In the genomic region with DNA sequence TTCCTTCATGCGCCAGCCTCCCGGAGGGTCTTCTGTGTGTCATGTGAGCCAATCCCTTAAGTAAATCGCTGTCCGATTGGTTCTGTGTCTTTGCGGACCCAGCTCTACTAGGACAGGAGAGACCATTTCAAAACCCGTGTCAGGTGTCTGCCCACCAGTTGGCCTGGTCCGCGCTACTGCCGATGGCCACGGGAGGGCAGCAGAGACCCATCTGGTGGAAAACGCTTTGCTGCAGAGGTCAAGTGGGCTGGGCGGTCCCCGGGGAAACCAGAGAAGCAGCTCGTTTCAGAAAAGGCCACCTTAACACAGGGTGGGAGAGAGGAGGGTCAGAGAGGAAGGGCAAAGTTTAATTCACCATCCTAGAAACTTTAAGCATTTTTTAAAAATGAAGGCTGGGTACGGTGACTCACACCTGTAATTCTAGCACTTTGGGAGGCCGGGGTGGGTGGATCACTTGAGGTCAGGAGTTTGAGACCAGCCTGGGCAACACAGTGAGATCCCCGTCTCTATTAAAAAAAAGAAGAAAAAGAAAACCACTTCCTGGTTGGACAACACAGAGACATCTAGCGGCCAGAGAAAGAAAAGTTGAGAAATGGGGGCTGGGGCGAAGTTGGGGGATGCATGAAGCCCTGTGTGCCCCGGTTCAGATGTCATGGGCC, we compare ENCODE assay signal across 1 cellular context.
A peak's percentile ranks its signal among the peaks of the same experiment; 100 is the strongest.
TF ChIP-seq lines count a peak whose summit lies in the region.

No MANE protein-coding gene starts in this region.

TF ChIP-seq in HepG2, 621 proteins besides CTCF, POLR2A, EP300 and RAD21 (continued from another document and continues in another):
- TF ChIP-seq, protein P1, sequence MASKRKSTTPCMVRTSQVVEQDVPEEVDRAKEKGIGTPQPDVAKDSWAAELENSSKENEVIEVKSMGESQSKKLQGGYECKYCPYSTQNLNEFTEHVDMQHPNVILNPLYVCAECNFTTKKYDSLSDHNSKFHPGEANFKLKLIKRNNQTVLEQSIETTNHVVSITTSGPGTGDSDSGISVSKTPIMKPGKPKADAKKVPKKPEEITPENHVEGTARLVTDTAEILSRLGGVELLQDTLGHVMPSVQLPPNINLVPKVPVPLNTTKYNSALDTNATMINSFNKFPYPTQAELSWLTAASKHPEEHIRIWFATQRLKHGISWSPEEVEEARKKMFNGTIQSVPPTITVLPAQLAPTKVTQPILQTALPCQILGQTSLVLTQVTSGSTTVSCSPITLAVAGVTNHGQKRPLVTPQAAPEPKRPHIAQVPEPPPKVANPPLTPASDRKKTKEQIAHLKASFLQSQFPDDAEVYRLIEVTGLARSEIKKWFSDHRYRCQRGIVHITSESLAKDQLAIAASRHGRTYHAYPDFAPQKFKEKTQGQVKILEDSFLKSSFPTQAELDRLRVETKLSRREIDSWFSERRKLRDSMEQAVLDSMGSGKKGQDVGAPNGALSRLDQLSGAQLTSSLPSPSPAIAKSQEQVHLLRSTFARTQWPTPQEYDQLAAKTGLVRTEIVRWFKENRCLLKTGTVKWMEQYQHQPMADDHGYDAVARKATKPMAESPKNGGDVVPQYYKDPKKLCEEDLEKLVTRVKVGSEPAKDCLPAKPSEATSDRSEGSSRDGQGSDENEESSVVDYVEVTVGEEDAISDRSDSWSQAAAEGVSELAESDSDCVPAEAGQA (IDR thresholded peaks at IDR 0.05; ENCODE audit: low read depth), result 0 out of 2 replicates have a peak, but pooled peaks have one; percentile 13
- TF ChIP-seq, protein P1 (CRISPR knock-in tag; IDR thresholded peaks at IDR 0.05; ENCODE audit: borderline replicate concordance), result no peak
- TF ChIP-seq, protein P2, sequence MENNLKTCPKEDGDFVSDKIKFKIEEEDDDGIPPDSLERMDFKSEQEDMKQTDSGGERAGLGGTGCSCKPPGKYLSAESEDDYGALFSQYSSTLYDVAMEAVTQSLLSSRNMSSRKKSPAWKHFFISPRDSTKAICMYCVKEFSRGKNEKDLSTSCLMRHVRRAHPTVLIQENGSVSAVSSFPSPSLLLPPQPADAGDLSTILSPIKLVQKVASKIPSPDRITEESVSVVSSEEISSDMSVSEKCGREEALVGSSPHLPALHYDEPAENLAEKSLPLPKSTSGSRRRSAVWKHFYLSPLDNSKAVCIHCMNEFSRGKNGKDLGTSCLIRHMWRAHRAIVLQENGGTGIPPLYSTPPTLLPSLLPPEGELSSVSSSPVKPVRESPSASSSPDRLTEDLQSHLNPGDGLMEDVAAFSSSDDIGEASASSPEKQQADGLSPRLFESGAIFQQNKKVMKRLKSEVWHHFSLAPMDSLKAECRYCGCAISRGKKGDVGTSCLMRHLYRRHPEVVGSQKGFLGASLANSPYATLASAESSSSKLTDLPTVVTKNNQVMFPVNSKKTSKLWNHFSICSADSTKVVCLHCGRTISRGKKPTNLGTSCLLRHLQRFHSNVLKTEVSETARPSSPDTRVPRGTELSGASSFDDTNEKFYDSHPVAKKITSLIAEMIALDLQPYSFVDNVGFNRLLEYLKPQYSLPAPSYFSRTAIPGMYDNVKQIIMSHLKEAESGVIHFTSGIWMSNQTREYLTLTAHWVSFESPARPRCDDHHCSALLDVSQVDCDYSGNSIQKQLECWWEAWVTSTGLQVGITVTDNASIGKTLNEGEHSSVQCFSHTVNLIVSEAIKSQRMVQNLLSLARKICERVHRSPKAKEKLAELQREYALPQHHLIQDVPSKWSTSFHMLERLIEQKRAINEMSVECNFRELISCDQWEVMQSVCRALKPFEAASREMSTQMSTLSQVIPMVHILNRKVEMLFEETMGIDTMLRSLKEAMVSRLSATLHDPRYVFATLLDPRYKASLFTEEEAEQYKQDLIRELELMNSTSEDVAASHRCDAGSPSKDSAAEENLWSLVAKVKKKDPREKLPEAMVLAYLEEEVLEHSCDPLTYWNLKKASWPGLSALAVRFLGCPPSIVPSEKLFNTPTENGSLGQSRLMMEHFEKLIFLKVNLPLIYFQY (CRISPR knock-in tag; IDR thresholded peaks at IDR 0.05; ENCODE audit: borderline replicate concordance), result peak; percentile 90; the same call in 1 of the 2 replicates
- TF ChIP-seq SALL1 (CRISPR knock-in tag; IDR thresholded peaks at IDR 0.05) (peak; percentile 82), MAF1 (CRISPR knock-in tag; IDR thresholded peaks at IDR 0.05; ENCODE audit: borderline replicate concordance) (no peak), ZNF775 (CRISPR knock-in tag; IDR thresholded peaks at IDR 0.05; ENCODE audit: borderline replicate concordance) (peak; percentile 55; the same call in 1 of the 2 replicates), ZNF44 (CRISPR knock-in tag; IDR thresholded peaks at IDR 0.05) (0 out of 2 replicates have a peak, but pooled peaks have one; percentile 52), ZNF883 (CRISPR knock-in tag; IDR thresholded peaks at IDR 0.05; ENCODE audit: not compliant biosample characterization) (peak; percentile 62), HNRNPUL1 (IDR thresholded peaks at IDR 0.05; ENCODE audit: low read depth, low read length) (no peak), ZNF496 (CRISPR knock-in tag; IDR thresholded peaks at IDR 0.05; ENCODE audit: insufficient replicate concordance) (no peak), LCORL (IDR thresholded peaks at IDR 0.05) (no peak), LCORL (CRISPR knock-in tag; IDR thresholded peaks at IDR 0.05) (peak; percentile 94), PHF5A (CRISPR knock-in tag; IDR thresholded peaks at IDR 0.05; ENCODE audit: low read depth, unreplicated experiment) (no peak), ZNF274 (CRISPR knock-in tag; IDR thresholded peaks at IDR 0.05) (peak; percentile 60; the same call in 1 of the 2 replicates), ATF7 (IDR thresholded peaks at IDR 0.05) (no peak), ATF7 (CRISPR knock-in tag; IDR thresholded peaks at IDR 0.05) (no peak), NAIF1 (CRISPR knock-in tag; IDR thresholded peaks at IDR 0.05; ENCODE audit: borderline replicate concordance) (peak; percentile 75; the same call in 1 of the 2 replicates), FOXA3 (CRISPR knock-in tag; IDR thresholded peaks at IDR 0.05) (peak; percentile 41; the same call in 1 of the 2 replicates), TAF1 (CRISPR knock-in tag; IDR thresholded peaks at IDR 0.05) (no peak), SMARCC2 (IDR thresholded peaks at IDR 0.05) (no peak), NONO (IDR thresholded peaks at IDR 0.05) (no peak), NONO (CRISPR knock-in tag; conservative IDR thresholded peaks at IDR 0.05) (peak; percentile 49; the same call in 1 of the 2 replicates), MAZ (IDR thresholded peaks at IDR 0.05; ENCODE audit: borderline replicate concordance, low read depth, low read length) (peak; percentile 59; the same call in 1 of the 2 replicates), MAZ (CRISPR knock-in tag; IDR thresholded peaks at IDR 0.05; ENCODE audit: low read depth) (peak; percentile 75), NFATC3 (CRISPR knock-in tag; IDR thresholded peaks at IDR 0.05) (no peak), STAG1 (CRISPR knock-in tag; IDR thresholded peaks at IDR 0.05) (peak; percentile 100)
- TF ChIP-seq, protein P3, sequence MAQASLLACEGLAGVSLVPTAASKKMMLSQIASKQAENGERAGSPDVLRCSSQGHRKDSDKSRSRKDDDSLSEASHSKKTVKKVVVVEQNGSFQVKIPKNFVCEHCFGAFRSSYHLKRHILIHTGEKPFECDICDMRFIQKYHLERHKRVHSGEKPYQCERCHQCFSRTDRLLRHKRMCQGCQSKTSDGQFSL (CRISPR knock-in tag; IDR thresholded peaks at IDR 0.05), result 0 out of 2 replicates have a peak, but pooled peaks have one; percentile 61
- TF ChIP-seq, protein P4, sequence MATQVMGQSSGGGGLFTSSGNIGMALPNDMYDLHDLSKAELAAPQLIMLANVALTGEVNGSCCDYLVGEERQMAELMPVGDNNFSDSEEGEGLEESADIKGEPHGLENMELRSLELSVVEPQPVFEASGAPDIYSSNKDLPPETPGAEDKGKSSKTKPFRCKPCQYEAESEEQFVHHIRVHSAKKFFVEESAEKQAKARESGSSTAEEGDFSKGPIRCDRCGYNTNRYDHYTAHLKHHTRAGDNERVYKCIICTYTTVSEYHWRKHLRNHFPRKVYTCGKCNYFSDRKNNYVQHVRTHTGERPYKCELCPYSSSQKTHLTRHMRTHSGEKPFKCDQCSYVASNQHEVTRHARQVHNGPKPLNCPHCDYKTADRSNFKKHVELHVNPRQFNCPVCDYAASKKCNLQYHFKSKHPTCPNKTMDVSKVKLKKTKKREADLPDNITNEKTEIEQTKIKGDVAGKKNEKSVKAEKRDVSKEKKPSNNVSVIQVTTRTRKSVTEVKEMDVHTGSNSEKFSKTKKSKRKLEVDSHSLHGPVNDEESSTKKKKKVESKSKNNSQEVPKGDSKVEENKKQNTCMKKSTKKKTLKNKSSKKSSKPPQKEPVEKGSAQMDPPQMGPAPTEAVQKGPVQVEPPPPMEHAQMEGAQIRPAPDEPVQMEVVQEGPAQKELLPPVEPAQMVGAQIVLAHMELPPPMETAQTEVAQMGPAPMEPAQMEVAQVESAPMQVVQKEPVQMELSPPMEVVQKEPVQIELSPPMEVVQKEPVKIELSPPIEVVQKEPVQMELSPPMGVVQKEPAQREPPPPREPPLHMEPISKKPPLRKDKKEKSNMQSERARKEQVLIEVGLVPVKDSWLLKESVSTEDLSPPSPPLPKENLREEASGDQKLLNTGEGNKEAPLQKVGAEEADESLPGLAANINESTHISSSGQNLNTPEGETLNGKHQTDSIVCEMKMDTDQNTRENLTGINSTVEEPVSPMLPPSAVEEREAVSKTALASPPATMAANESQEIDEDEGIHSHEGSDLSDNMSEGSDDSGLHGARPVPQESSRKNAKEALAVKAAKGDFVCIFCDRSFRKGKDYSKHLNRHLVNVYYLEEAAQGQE (IDR thresholded peaks at IDR 0.05; ENCODE audit: borderline replicate concordance in 1 of 2, low read depth in 1 of 2, low read length in 2 of 2), result 0 out of 4 replicates have a peak, but pooled peaks of 1 of the 2 experiments have one; percentile 13
- TF ChIP-seq, protein P5, sequence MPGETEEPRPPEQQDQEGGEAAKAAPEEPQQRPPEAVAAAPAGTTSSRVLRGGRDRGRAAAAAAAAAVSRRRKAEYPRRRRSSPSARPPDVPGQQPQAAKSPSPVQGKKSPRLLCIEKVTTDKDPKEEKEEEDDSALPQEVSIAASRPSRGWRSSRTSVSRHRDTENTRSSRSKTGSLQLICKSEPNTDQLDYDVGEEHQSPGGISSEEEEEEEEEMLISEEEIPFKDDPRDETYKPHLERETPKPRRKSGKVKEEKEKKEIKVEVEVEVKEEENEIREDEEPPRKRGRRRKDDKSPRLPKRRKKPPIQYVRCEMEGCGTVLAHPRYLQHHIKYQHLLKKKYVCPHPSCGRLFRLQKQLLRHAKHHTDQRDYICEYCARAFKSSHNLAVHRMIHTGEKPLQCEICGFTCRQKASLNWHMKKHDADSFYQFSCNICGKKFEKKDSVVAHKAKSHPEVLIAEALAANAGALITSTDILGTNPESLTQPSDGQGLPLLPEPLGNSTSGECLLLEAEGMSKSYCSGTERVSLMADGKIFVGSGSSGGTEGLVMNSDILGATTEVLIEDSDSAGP (CRISPR knock-in tag; IDR thresholded peaks at IDR 0.05; ENCODE audit: borderline replicate concordance), result peak; percentile 75
- TF ChIP-seq, protein P6, sequence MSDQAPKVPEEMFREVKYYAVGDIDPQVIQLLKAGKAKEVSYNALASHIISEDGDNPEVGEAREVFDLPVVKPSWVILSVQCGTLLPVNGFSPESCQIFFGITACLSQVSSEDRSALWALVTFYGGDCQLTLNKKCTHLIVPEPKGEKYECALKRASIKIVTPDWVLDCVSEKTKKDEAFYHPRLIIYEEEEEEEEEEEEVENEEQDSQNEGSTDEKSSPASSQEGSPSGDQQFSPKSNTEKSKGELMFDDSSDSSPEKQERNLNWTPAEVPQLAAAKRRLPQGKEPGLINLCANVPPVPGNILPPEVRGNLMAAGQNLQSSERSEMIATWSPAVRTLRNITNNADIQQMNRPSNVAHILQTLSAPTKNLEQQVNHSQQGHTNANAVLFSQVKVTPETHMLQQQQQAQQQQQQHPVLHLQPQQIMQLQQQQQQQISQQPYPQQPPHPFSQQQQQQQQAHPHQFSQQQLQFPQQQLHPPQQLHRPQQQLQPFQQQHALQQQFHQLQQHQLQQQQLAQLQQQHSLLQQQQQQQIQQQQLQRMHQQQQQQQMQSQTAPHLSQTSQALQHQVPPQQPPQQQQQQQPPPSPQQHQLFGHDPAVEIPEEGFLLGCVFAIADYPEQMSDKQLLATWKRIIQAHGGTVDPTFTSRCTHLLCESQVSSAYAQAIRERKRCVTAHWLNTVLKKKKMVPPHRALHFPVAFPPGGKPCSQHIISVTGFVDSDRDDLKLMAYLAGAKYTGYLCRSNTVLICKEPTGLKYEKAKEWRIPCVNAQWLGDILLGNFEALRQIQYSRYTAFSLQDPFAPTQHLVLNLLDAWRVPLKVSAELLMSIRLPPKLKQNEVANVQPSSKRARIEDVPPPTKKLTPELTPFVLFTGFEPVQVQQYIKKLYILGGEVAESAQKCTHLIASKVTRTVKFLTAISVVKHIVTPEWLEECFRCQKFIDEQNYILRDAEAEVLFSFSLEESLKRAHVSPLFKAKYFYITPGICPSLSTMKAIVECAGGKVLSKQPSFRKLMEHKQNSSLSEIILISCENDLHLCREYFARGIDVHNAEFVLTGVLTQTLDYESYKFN (CRISPR knock-in tag; conservative IDR thresholded peaks at IDR 0.05), result peak; percentile 68
- TF ChIP-seq, protein P7, sequence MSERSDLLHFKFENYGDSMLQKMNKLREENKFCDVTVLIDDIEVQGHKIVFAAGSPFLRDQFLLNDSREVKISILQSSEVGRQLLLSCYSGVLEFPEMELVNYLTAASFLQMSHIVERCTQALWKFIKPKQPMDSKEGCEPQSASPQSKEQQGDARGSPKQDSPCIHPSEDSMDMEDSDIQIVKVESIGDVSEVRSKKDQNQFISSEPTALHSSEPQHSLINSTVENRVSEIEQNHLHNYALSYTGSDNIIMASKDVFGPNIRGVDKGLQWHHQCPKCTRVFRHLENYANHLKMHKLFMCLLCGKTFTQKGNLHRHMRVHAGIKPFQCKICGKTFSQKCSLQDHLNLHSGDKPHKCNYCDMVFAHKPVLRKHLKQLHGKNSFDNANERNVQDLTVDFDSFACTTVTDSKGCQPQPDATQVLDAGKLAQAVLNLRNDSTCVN (CRISPR knock-in tag; IDR thresholded peaks at IDR 0.05; ENCODE audit: borderline replicate concordance), result peak; percentile 79; the same call in 1 of the 2 replicates
